22 cellular contexts compared by ENCODE assay signal in genomic region chr16:57704011-57704904, GRCh38. TPM values are rescaled to one million over a fixed set of nuclear protein-coding genes. Genes with fewer than 3 reads are reported as not detected.
"Had no signal": no experiment of that assay in that cellular context is flagged by ENCODE, and none has a peak within 500 bp of the region (broad histone marks: within the 10 kb centered on the region; RNA-seq: fewer than 3 reads in every experiment).

No MANE protein-coding gene starts in this region.

- H3K36me3 ChIP-seq: esophagus squamous epithelium, lower lobe of right lung, neural progenitor cell, ovary, uterus, WERI-Rb-1 had no signal

- H3K4me1 Mint-ChIP-seq: T-cell had no signal

- H3K4me3 ChIP-seq: esophagus squamous epithelium, lower lobe of right lung, neural progenitor cell, ovary, uterus had no signal

- H3K4me3 Mint-ChIP-seq: activated CD4-positive, alpha-beta memory T cell treated with anti-CD3 and anti-CD28 coated beads for 36 hours; activated CD4-positive, alpha-beta T cell treated with anti-CD3 and anti-CD28 coated beads for 36 hours; activated T-cell treated with anti-CD3 and anti-CD28 coated beads, Interleukin-2, amount 50 U/mL, for 72 hours; neural progenitor cell; stimulated activated effector memory CD8-positive, alpha-beta T cell treated with anti-CD3 and anti-CD28 coated beads, Interleukin-12 subunit alpha, Interleukin-12 subunit beta, amount 100 ng/mL, for 72 hours; T-cell had no signal

- H3K27me3 ChIP-seq: neural progenitor cell, ovary, uterus had no signal

- ATAC-seq: activated CD4-positive, alpha-beta T cell treated with anti-CD3 and anti-CD28 coated beads for 36 hours; activated naive CD4-positive, alpha-beta T cell treated with anti-CD3 and anti-CD28 coated beads, Interleukin-2, amount 50 U/mL, for 72 hours; activated T-cell treated with anti-CD3 and anti-CD28 coated beads, Interleukin-2, amount 50 U/mL, for 72 hours; lower lobe of right lung had no signal

- H3K9me3 Mint-ChIP-seq: activated CD4-positive, alpha-beta memory T cell treated with anti-CD3 and anti-CD28 coated beads for 36 hours; activated naive CD4-positive, alpha-beta T cell treated with anti-CD3 and anti-CD28 coated beads, Interleukin-2, amount 50 U/mL, for 72 hours; neural progenitor cell; stimulated activated effector memory CD8-positive, alpha-beta T cell treated with anti-CD3 and anti-CD28 coated beads, Interleukin-12 subunit alpha, Interleukin-12 subunit beta, amount 100 ng/mL, for 72 hours; T-cell had no signal

- DNase-seq: activated CD4-positive, alpha-beta memory T cell treated with anti-CD3 and anti-CD28 coated beads for 36 hours; activated CD4-positive, alpha-beta T cell treated with anti-CD3 and anti-CD28 coated beads for 36 hours; activated gamma-delta T cell; activated T-cell treated with anti-CD3 and anti-CD28 coated beads, Interleukin-2, amount 50 U/mL, for 72 hours; caudate nucleus; cortex of kidney; effector CD4-positive, alpha-beta T cell; esophagus squamous epithelium; hypothalamus; lower lobe of right lung; ovary; stimulated activated CD4-positive, alpha-beta T cell treated with anti-CD3 and anti-CD28 coated beads, Interleukin-2, amount 100 ng/mL, for 24 hours; T-cell; T1000; uterus; WERI-Rb-1 had no signal

- H3K27ac Mint-ChIP-seq: activated CD4-positive, alpha-beta memory T cell treated with anti-CD3 and anti-CD28 coated beads for 36 hours; activated CD4-positive, alpha-beta T cell treated with anti-CD3 and anti-CD28 coated beads for 36 hours; activated naive CD4-positive, alpha-beta T cell treated with anti-CD3 and anti-CD28 coated beads, Interleukin-2, amount 50 U/mL, for 72 hours; activated T-cell treated with anti-CD3 and anti-CD28 coated beads, Interleukin-2, amount 50 U/mL, for 72 hours; neural progenitor cell; stimulated activated effector memory CD8-positive, alpha-beta T cell treated with anti-CD3 and anti-CD28 coated beads, Interleukin-12 subunit alpha, Interleukin-12 subunit beta, amount 100 ng/mL, for 72 hours; T-cell had no signal

- H3K9ac ChIP-seq: neural progenitor cell had no signal

- H2AFZ ChIP-seq: neural progenitor cell had no signal

- H3K27ac ChIP-seq: esophagus squamous epithelium, lower lobe of right lung, neural progenitor cell, ovary, uterus, WERI-Rb-1 had no signal

- FAIRE-seq: endothelial cell of umbilical vein had no signal

- H3K4me2 ChIP-seq: neural progenitor cell had no signal

- H3K36me3 Mint-ChIP-seq: activated CD4-positive, alpha-beta memory T cell treated with anti-CD3 and anti-CD28 coated beads for 36 hours; activated naive CD4-positive, alpha-beta T cell treated with anti-CD3 and anti-CD28 coated beads, Interleukin-2, amount 50 U/mL, for 72 hours; neural progenitor cell; stimulated activated effector memory CD8-positive, alpha-beta T cell treated with anti-CD3 and anti-CD28 coated beads, Interleukin-12 subunit alpha, Interleukin-12 subunit beta, amount 100 ng/mL, for 72 hours; T-cell had no signal

- H3K9me3 ChIP-seq: esophagus squamous epithelium, lower lobe of right lung, ovary, uterus had no signal

- H3K4me1 ChIP-seq: esophagus squamous epithelium, lower lobe of right lung, uterus had no signal

RNA-seq across cellular contexts. Expression of gene DRC7, which starts 9.7 kb away (rescaled TPM):
- total RNA-seq: activated CD4-positive, alpha-beta memory T cell treated with anti-CD3 and anti-CD28 coated beads for 36 hours; activated naive CD4-positive, alpha-beta T cell treated with anti-CD3 and anti-CD28 coated beads, Interleukin-2, amount 50 U/mL, for 72 hours; fibroblast of villous mesenchyme; myocyte; T-cell had no signal

RNA-seq across cellular contexts. Expression of gene ADGRG3, which starts 36.2 kb away (rescaled TPM):
- total RNA-seq: activated CD4-positive, alpha-beta memory T cell treated with anti-CD3 and anti-CD28 coated beads for 36 hours; activated CD4-positive, alpha-beta T cell treated with anti-CD3 and anti-CD28 coated beads for 36 hours; endothelial cell of umbilical vein; fibroblast of villous mesenchyme; myocyte had no signal
- polyA plus RNA-seq: endothelial cell of umbilical vein had no signal
